Comparison of ENCODE assay signal across 31 cellular contexts in genomic region chr21:17519208-17519738, GRCh38.
"Had no signal": no experiment of that assay in that cellular context is flagged by ENCODE, and none has a peak within 500 bp of the region (broad histone marks: within the 10 kb centered on the region; RNA-seq: fewer than 3 reads in every experiment).

No MANE protein-coding gene starts in this region.

- H3K27ac ChIP-seq: brain microvascular endothelial cell, VCaP had no signal

- DNase-seq: activated CD4-positive, alpha-beta memory T cell treated with anti-CD3 and anti-CD28 coated beads, Interleukin-2, amount 10 ng/mL, durations not matched to agents 7 days and 5 days; activated CD4-positive, alpha-beta T cell treated with anti-CD3 and anti-CD28 coated beads for 1 hour; activated CD4-positive, alpha-beta T cell treated with anti-CD3 and anti-CD28 coated beads for 48 hours; activated CD4-positive, CD25-positive, alpha-beta regulatory T cell; activated CD8-positive, alpha-beta memory T cell treated with anti-CD3 and anti-CD28 coated beads for 24 hours; activated CD8-positive, alpha-beta memory T cell treated with anti-CD3 and anti-CD28 coated beads, Interleukin-2, amount 10 ng/mL, durations not matched to agents 7 days and 5 days; activated CD8-positive, alpha-beta memory T cell treated with anti-CD3 and anti-CD28 coated beads, Interleukin-2, amount 50 U/mL, for 48 hours; activated effector memory CD4-positive, alpha-beta T cell treated with Interleukin-2 at 50 U/mL for 16 hours; activated naive CD4-positive, alpha-beta T cell treated with anti-CD3 and anti-CD28 coated beads, Interleukin-2, amount 10 ng/mL, durations not matched to agents 7 days and 5 days; activated naive CD8-positive, alpha-beta T cell treated with anti-CD3 and anti-CD28 coated beads, Interleukin-2, amount 50 U/mL, for 24 hours; activated T-cell treated with anti-CD3 and anti-CD28 coated beads, Interleukin-2, amount 50 U/mL, for 48 hours; anterior cingulate cortex; brain microvascular endothelial cell; cerebellar nuclear complex; Kasumi-1; KG1; MG63; NCI-H1048; NCI-H1105 treated with DMSO at 0.1 percent for 48 hours; NCI-H1436; NCI-H1694; NCI-H1930; NCI-H2081 treated with DMSO at 0.1 percent for 48 hours; NCI-H226; NCI-H524 treated with DMSO at 0.1 percent for 48 hours; SIG-M5; T-cell; T-helper 17 cell had no signal

- H3K9me3 ChIP-seq: MG63 had no signal

- ATAC-seq: activated CD8-positive, alpha-beta memory T cell treated with anti-CD3 and anti-CD28 coated beads, Interleukin-2, amount 10 ng/mL, durations not matched to agents 7 days and 5 days; activated naive CD8-positive, alpha-beta T cell treated with anti-CD3 and anti-CD28 coated beads, Interleukin-2, amount 50 U/mL, for 24 hours; Panc1; SK-N-SH treated with all-trans-retinoic acid at 6 μM for 48 hours; T-cell; T-helper 17 cell had no signal

- H3K27me3 ChIP-seq: brain microvascular endothelial cell, MG63 had no signal

- H3K36me3 ChIP-seq: brain microvascular endothelial cell, MG63 had no signal

- H3K4me3 ChIP-seq: MG63 had no signal
